ENCODE assay signal across 13 cellular contexts in the genomic region with DNA sequence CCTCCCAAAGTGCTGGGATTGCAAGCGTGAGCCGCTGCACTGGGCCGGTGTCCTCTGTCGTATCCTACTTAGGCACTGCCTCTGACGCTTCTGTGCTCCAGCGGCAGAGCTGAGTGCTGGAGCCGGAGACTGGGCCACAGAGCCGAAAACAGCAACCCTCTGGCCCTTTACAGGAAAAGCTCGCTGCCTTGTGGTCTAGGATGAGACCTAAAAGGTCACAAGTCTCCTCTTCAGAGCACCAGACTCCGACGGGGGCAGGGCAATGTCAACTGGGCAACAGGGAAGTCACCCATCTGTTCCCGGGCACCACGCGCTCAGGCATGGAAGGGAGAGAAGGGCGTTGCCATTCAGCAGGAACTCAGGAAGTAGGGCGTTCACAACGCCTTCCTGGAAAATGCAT.
DNase-seq lines count a peak whose midpoint lies in the region; ATAC-seq and TF ChIP-seq lines count a peak whose summit lies in the region.
"Had no signal": no experiment of that assay in that cellular context is flagged by ENCODE, and none has a peak within 500 bp of the region (broad histone marks: within the 10 kb centered on the region; RNA-seq: fewer than 3 reads in every experiment).

No MANE protein-coding gene starts in this region.

- peak overlapping the region; percentile 55 for H3K27ac Mint-ChIP-seq in T-helper 1 cell treated with Interleukin-12 subunit alpha and Interleukin-12 subunit beta and Interleukin-4 antibody, amounts not matched to agents 30 μg/mL and 1 μg/mL, for 36 hours
- H3K27ac Mint-ChIP-seq: type B pancreatic cell had no signal

- H3K4me1 ChIP-seq in body of pancreas: no peaks in the 10 kb centered on the region
- peaks cover 9% of the 10 kb centered on the region for H3K4me1 ChIP-seq in suprapubic skin
- H3K4me1 ChIP-seq: A549, ascending aorta had no signal

- no peak for DNase-seq in T-helper 1 cell
- peak in 2 of 4 donors; percentile 33 to 78 for DNase-seq in body of pancreas
- peak; percentile 77 to 93 for DNase-seq in lower leg skin (ENCODE audit: low spot score in 2 of 2)
- peak; percentile 81 to 86 for DNase-seq in suprapubic skin (ENCODE audit: low spot score in 2 of 2)
- no peak for DNase-seq in HCEC 1CT
- DNase-seq in SIG-M5 (lab: John Stamatoyannopoulos, UW): no peak
- no peak for DNase-seq in NK-92 treated with Interleukin-12 subunit alpha and Interleukin-12 subunit beta, amount 100 ng/mL, for 24 hours (lab: John Stamatoyannopoulos, UW)
- DNase-seq: mesendoderm had no signal

- TF ChIP-seq POLR2A in body of pancreas (IDR thresholded peaks at IDR 0.05) (peak in 1 of 3 donors; percentile 25), lower leg skin (IDR thresholded peaks at IDR 0.05) (no peak), suprapubic skin (IDR thresholded peaks at IDR 0.05) (no peak)

- TF ChIP-seq EP300 in suprapubic skin (IDR thresholded peaks at IDR 0.05): no peak

- intact Hi-C loops in body of pancreas (cut with DNase I) (no loop called here), lower leg skin (cut with DNase I; ENCODE audit: low total_unique reads) (no loop called here)

- no peaks in the 10 kb centered on the region for H3K27me3 Mint-ChIP-seq in T-helper 1 cell treated with Interleukin-12 subunit alpha and Interleukin-12 subunit beta and Interleukin-4 antibody, amounts not matched to agents 30 μg/mL and 1 μg/mL, for 36 hours (ENCODE audit: low read depth)
- H3K27me3 Mint-ChIP-seq: type B pancreatic cell had no signal

- H3K36me3 Mint-ChIP-seq in T-helper 1 cell treated with Interleukin-12 subunit alpha and Interleukin-12 subunit beta and Interleukin-4 antibody, amounts not matched to agents 30 μg/mL and 1 μg/mL, for 36 hours (ENCODE audit: low read depth): peaks cover 2% of the 10 kb centered on the region

- H3K4me1 Mint-ChIP-seq in T-helper 1 cell treated with Interleukin-12 subunit alpha and Interleukin-12 subunit beta and Interleukin-4 antibody, amounts not matched to agents 30 μg/mL and 1 μg/mL, for 36 hours (ENCODE audit: low read depth): peaks cover 24% of the 10 kb centered on the region

- peak overlapping the region; percentile 52 for H3K4me3 Mint-ChIP-seq in T-helper 1 cell treated with Interleukin-12 subunit alpha and Interleukin-12 subunit beta and Interleukin-4 antibody, amounts not matched to agents 30 μg/mL and 1 μg/mL, for 36 hours
- H3K4me3 Mint-ChIP-seq: type B pancreatic cell had no signal

- no peak for TF ChIP-seq CTCF in body of pancreas (IDR thresholded peaks at IDR 0.05)
- no peak for TF ChIP-seq CTCF in lower leg skin (IDR thresholded peaks at IDR 0.05)
- no peak for TF ChIP-seq CTCF in suprapubic skin (IDR thresholded peaks at IDR 0.05)

- peak overlapping the region in 2 of 4 donors; percentile 9 to 26 for H3K27ac ChIP-seq in body of pancreas
- peak overlapping the region; percentile 60 for H3K27ac ChIP-seq in suprapubic skin
- H3K27ac ChIP-seq: A549, KMS-11 had no signal

- peak; percentile 46 for ATAC-seq in body of pancreas
- ATAC-seq: A549 had no signal

- H3K4me3 ChIP-seq in body of pancreas: no peak overlapping the region
- H3K4me3 ChIP-seq in lower leg skin (ENCODE audit: low read depth, poor library complexity, severe bottlenecking): no peak overlapping the region
- no peak overlapping the region for H3K4me3 ChIP-seq in suprapubic skin
- H3K4me3 ChIP-seq: A549, ascending aorta had no signal

- H3K27me3 ChIP-seq in body of pancreas: no peaks in the 10 kb centered on the region
- H3K27me3 ChIP-seq in suprapubic skin: no peaks in the 10 kb centered on the region
- H3K27me3 ChIP-seq: ascending aorta had no signal

- H3K36me3 ChIP-seq in body of pancreas (replicated peaks in 1 of 2; ENCODE audit: insufficient read depth in 1 of 2, low read depth in 2 of 2) (no peaks in the 10 kb centered on the region), suprapubic skin (no peaks in the 10 kb centered on the region)
- H3K36me3 ChIP-seq: ascending aorta had no signal

- peaks cover 9% of the 10 kb centered on the region for H3K9me3 Mint-ChIP-seq in T-helper 1 cell treated with Interleukin-12 subunit alpha and Interleukin-12 subunit beta and Interleukin-4 antibody, amounts not matched to agents 30 μg/mL and 1 μg/mL, for 36 hours

- H3K9me3 ChIP-seq in body of pancreas (no peaks in the 10 kb centered on the region), suprapubic skin (no peaks in the 10 kb centered on the region)
- H3K9me3 ChIP-seq: A549, ascending aorta had no signal

- WGBS in body of pancreas, 2 donors: 60 to 62% methylated on average over 7 to 17 of the region's 17 CpGs
- 50 to 55% methylated on average over 10 to 17 of the region's 17 CpGs for WGBS in lower leg skin, 2 donors
- 48% methylated on average over 8 of the region's 17 CpGs for WGBS in suprapubic skin

Comparison
In these comparisons a context has a peak if more than half of its experiments do, and no peak if none do; other contexts are left out.
1. DNase-seq: peak in lower leg skin (2 of 2) and suprapubic skin (2 of 2); none in T-helper 1 cell (0 of 5), HCEC 1CT (single experiment), SIG-M5 (single experiment) and NK-92 treated with Interleukin-12 subunit alpha and Interleukin-12 subunit beta, amount 100 ng/mL, for 24 hours (single experiment).